In genomic region chr1:110106013-110106941, GRCh38 we compare ENCODE assay signal across 8 cellular contexts. TPM values are rescaled to one million over a fixed set of nuclear protein-coding genes. Genes with fewer than 3 reads are reported as not detected.
DNase-seq lines count a peak whose midpoint lies in the region; ATAC-seq and TF ChIP-seq lines count a peak whose summit lies in the region.

No MANE protein-coding gene starts in this region.

- peak; percentile 67 for TF ChIP-seq CTCF in endothelial cell (IDR thresholded peaks at IDR 0.05; ENCODE audit: unreplicated experiment)

- peaks cover 8% of the 10 kb centered on the region for H3K27me3 Mint-ChIP-seq in endothelial cell (ENCODE audit: unreplicated experiment)

- no peak overlapping the region for H3K27ac Mint-ChIP-seq in endothelial cell (ENCODE audit: unreplicated experiment)

- DNase-seq in Daoy (ENCODE audit: low read depth), result peak; percentile 81
- peak; percentile 51 for DNase-seq in NCI-H774 (lab: John Stamatoyannopoulos, UW)
- DNase-seq in activated CD8-positive, alpha-beta memory T cell treated with anti-CD3 and anti-CD28 coated beads for 1 hour (ENCODE audit: extremely low read depth in 1 of 2, low read depth in 1 of 2), result peak; percentile 10 to 33
- DNase-seq in endothelial cell (ENCODE audit: low spot score), result peak; percentile 78
- DNase-seq in middle frontal gyrus (ENCODE audit: extremely low spot score, low spot score), result peak; percentile 27
- DNase-seq in stimulated activated naive CD4-positive, alpha-beta T cell (lab: John Stamatoyannopoulos, UW), result peak in 5 of 6 experiments; percentile 16 to 43 (median 34)

- no peaks in the 10 kb centered on the region for H3K9me3 Mint-ChIP-seq in endothelial cell (ENCODE audit: unreplicated experiment)

- H3K4me3 Mint-ChIP-seq in endothelial cell (ENCODE audit: unreplicated experiment), result no peak overlapping the region

- H3K36me3 Mint-ChIP-seq in endothelial cell (ENCODE audit: low read depth, unreplicated experiment), result peaks cover 8% of the 10 kb centered on the region

- H3K4me1 Mint-ChIP-seq in endothelial cell (ENCODE audit: unreplicated experiment), result peaks cover 21% of the 10 kb centered on the region

- ATAC-seq in HG03045 (IDR thresholded peaks at IDR 0.05; ENCODE audit: unreplicated experiment) (peak; percentile 62), GM21825 (IDR thresholded peaks at IDR 0.05; ENCODE audit: unreplicated experiment) (no peak)

RNA-seq across cellular contexts. Expression of gene UBL4B, which starts 6.0 kb away (rescaled TPM):
- total RNA-seq in Daoy (2014; rRNA removed; shearing (Covaris generic)), result not detected in 2 replicates
- total RNA-seq in endothelial cell (ENCODE audit: unreplicated experiment), result not detected

RNA-seq across cellular contexts. Expression of gene ALX3, which starts 35.8 kb away (rescaled TPM):
- not detected in 2 replicates for total RNA-seq in Daoy (2014; rRNA removed; shearing (Covaris generic))
- total RNA-seq in endothelial cell (ENCODE audit: unreplicated experiment), result not detected

RNA-seq across cellular contexts. Expression of gene SLC6A17, which starts 44.0 kb away (rescaled TPM):
- total RNA-seq in Daoy (2014; rRNA removed; shearing (Covaris generic)), result 0.46 and 0.60 TPM in 2 replicates
- total RNA-seq in endothelial cell (ENCODE audit: unreplicated experiment), result 46.1 TPM

Comparison
In these comparisons a context has a peak if more than half of its experiments do, and no peak if none do; other contexts are left out.
1. DNase-seq: peak in every context shown above with its lines; median percentile 81 in Daoy; 78 in endothelial cell; 51 in NCI-H774; 34 in stimulated activated naive CD4-positive, alpha-beta T cell; 27 in middle frontal gyrus; 22 in activated CD8-positive, alpha-beta memory T cell treated with anti-CD3 and anti-CD28 coated beads for 1 hour.
2. RNA of gene SLC6A17, which starts 44.0 kb away (total RNA-seq): 46.1 TPM in endothelial cell (single experiment); 0.46 to 0.60 TPM in Daoy; every median in the first group is over 10 times any median in the second.